Comparison of ENCODE assay signal across 9 cellular contexts in the genomic region with DNA sequence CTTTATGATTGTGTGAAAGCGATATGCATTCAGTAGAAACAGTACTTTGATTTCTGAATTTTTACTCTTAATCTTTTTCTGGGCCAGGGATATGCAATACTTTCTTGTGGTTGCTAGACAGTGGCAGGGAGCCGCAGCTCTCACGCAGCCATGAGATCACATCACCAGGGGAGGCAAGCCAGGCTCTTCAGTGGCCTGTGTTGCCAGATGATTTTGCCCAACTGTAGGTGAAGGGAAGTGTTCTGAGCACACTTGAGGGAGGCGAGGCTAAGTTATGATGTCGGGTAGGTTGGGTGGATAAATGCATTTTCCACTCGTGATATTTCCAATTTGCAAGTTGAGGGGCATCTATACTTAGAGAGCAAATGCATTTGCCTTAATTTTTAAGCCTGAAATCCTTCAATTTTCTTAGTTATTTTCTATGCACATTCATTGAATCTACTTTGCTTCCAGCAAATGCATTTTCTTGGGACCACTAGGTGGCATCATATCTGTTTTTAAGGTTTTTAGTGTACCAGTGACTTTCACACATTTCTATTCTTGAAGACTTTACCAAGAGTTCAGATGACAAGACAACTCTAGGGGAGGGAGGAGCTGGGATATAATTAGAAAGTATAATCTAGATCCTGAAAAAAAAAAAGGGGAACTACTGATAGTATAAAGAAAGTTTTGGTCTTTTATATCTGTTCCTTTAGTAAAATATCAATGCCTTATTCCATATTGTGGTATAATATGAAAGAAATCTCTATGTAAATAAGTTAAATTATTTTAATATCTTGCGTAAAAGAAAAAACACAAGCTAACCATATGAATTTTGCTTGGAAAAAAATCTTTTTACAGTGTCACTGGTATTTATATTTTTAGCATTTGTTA.
DNase-seq lines count a peak whose midpoint lies in the region; ATAC-seq, FAIRE-seq and TF ChIP-seq lines count a peak whose summit lies in the region.
"Had no signal": no experiment of that assay in that cellular context is flagged by ENCODE, and none has a peak within 500 bp of the region (broad histone marks: within the 10 kb centered on the region; RNA-seq: fewer than 3 reads in every experiment).

No MANE protein-coding gene starts in this region.

- dilution Hi-C loops in endothelial cell of umbilical vein (cut with MboI; ENCODE audit: extremely low pct_ligation_motif_present, low sequenced_read_pairs), result no loop called here

- no TSS peak for BruUV-seq in endothelial cell of umbilical vein (replicated peaks; lab: Mats Ljungman, UMichigan)

- POLR2A ChIA-PET in endothelial cell of umbilical vein (lab: Charles Lee), result no interaction called here

- H3K27me3 ChIP-seq in OCI-LY3 (ENCODE audit: low read depth, low read length), result no peaks in the 10 kb centered on the region
- no peaks in the 10 kb centered on the region for H3K27me3 ChIP-seq in endothelial cell of umbilical vein (ENCODE audit: control insufficient read depth in 2 of 2, insufficient read depth in 2 of 2, low read length in 2 of 2)

- no peak overlapping the region for H3K27ac ChIP-seq in OCI-LY3 (ENCODE audit: low read length)
- no peak overlapping the region for H3K27ac ChIP-seq in endothelial cell of umbilical vein (ENCODE audit: insufficient read depth, low read depth, low read length)

- H3K79me2 ChIP-seq in OCI-LY3 (ENCODE audit: low read length) (no peaks in the 10 kb centered on the region), endothelial cell of umbilical vein (ENCODE audit: control insufficient read depth, insufficient read depth, low read length) (no peaks in the 10 kb centered on the region)

- H3K4me1 ChIP-seq in OCI-LY3 (ENCODE audit: low read length) (no peaks in the 10 kb centered on the region), endothelial cell of umbilical vein (ENCODE audit: control insufficient read depth, extremely low read depth, insufficient read depth, low read length) (no peaks in the 10 kb centered on the region)

- no peak overlapping the region for H3K9ac ChIP-seq in OCI-LY3 (ENCODE audit: low read length)
- no peak overlapping the region for H3K9ac ChIP-seq in endothelial cell of umbilical vein (replicated peaks; ENCODE audit: extremely low read depth, insufficient read depth, low read length)

- TF ChIP-seq CTCF in OCI-LY3 (IDR thresholded peaks at IDR 0.05; ENCODE audit: low read depth, low read length), result peak; percentile 99
- peak; percentile 45 to 49 for TF ChIP-seq CTCF in endothelial cell of umbilical vein (IDR thresholded peaks at IDR 0.05; ENCODE audit: extremely low read depth in 1 of 2, insufficient read depth in 1 of 2, low read depth in 1 of 2, low read length in 2 of 2)

- H3K36me3 ChIP-seq in OCI-LY3 (replicated peaks; ENCODE audit: low read depth, low read length) (no peaks in the 10 kb centered on the region), endothelial cell of umbilical vein (ENCODE audit: control insufficient read depth in 2 of 2, extremely low read depth in 1 of 2, insufficient read depth in 2 of 2, low read length in 2 of 2) (no peaks in the 10 kb centered on the region)

- CTCF ChIA-PET in endothelial cell of umbilical vein (lab: Charles Lee), result interaction anchor here (0.6 to 2.4 kb wide), 27 partner anchors 26 to 1612 kb away, joined by 3 to 22 read pairs (median 3); partner anchors contain the start of gene CBLN2

- H3K9me1 ChIP-seq in endothelial cell of umbilical vein (replicated peaks; ENCODE audit: control insufficient read depth, extremely low read depth, insufficient read depth, low read length), result no peaks in the 10 kb centered on the region

- no peak for TF ChIP-seq POLR2A in endothelial cell of umbilical vein (IDR thresholded peaks at IDR 0.05; ENCODE audit: low read depth, low read length)

- H3K4me3 ChIP-seq in OCI-LY3 (ENCODE audit: low read length) (peak overlapping the region; percentile 30), endothelial cell of umbilical vein (replicated peaks in 1 of 3; ENCODE audit: insufficient read depth in 1 of 3, low read depth in 1 of 3, low read length in 3 of 3) (no peak overlapping the region)

- ATAC-seq in HG02642 (IDR thresholded peaks at IDR 0.05; ENCODE audit: poor library complexity, unreplicated experiment), result peak; percentile 53

- H4K20me1 ChIP-seq in OCI-LY3 (ENCODE audit: insufficient read depth, low read length), result no peaks in the 10 kb centered on the region
- H4K20me1 ChIP-seq in endothelial cell of umbilical vein (replicated peaks; ENCODE audit: control insufficient read depth, extremely low read depth, insufficient read depth, low read length), result no peaks in the 10 kb centered on the region

- intact Hi-C loops in endothelial cell of umbilical vein (cut with micrococcal nuclease) (loop anchor here (1.0 to 10.0 kb wide), 6 partner anchors 64 to 1613 kb away; partner anchors contain the start of gene CBLN2), posterior vena cava (cut with DNase I) (no loop called here)

- H3K9me3 ChIP-seq in OCI-LY3 (ENCODE audit: insufficient read depth, low read length), result no peaks in the 10 kb centered on the region
- no peaks in the 10 kb centered on the region for H3K9me3 ChIP-seq in endothelial cell of umbilical vein (replicated peaks; ENCODE audit: control insufficient read depth, insufficient read depth, low read length)

- DNase-seq in COLO829 (ENCODE audit: low spot score) (peak; percentile 13), endothelial cell of umbilical vein (ENCODE audit: low read depth, low spot score) (peak; percentile 63), posterior vena cava (ENCODE audit: low spot score) (peak; percentile 58), hepatic stellate cell (ENCODE audit: low spot score) (no peak)
- DNase-seq in activated CD4-positive, alpha-beta T cell treated with anti-CD3 and anti-CD28 coated beads, Interleukin-2, amount 50 U/mL, for 48 hours, result no peak
- DNase-seq in stimulated activated CD4-positive, alpha-beta T cell treated with anti-CD3 and anti-CD28 coated beads, Interleukin-12 subunit alpha, Interleukin-12 subunit beta, amount 100 ng/mL, for 4 hours, result no peak

- H2AFZ ChIP-seq in OCI-LY3 (ENCODE audit: low read depth, low read length), result peak overlapping the region; percentile 53
- peak overlapping the region; percentile 32 for H2AFZ ChIP-seq in endothelial cell of umbilical vein (ENCODE audit: low read depth, low read length)

- H3K4me2 ChIP-seq in OCI-LY3 (ENCODE audit: low read length) (peak overlapping the region; percentile 43), endothelial cell of umbilical vein (ENCODE audit: insufficient read depth, low read length) (no peak overlapping the region)

- peak; percentile 44 for FAIRE-seq in endothelial cell of umbilical vein (lab: Jason Lieb, UNC)
- FAIRE-seq: colon had no signal

TF ChIP-seq in endothelial cell of umbilical vein, 7 proteins besides CTCF, POLR2A, EP300 and RAD21:
- TF ChIP-seq JUN (IDR thresholded peaks at IDR 0.05; ENCODE audit: borderline replicate concordance, insufficient read depth, insufficient read length, low read depth) (no peak), EZH2 (IDR thresholded peaks at IDR 0.05; ENCODE audit: borderline replicate concordance, low read depth, low read length, severe bottlenecking) (no peak), POLR2AphosphoS5 (IDR thresholded peaks at IDR 0.05; ENCODE audit: insufficient read depth, low read depth, low read length) (no peak), FOS (IDR thresholded peaks at IDR 0.05; ENCODE audit: borderline replicate concordance, insufficient read depth, low read length) (no peak), MYC (IDR thresholded peaks at IDR 0.05; ENCODE audit: low read depth, low read length) (no peak), GATA2 (IDR thresholded peaks at IDR 0.05; ENCODE audit: insufficient read depth, insufficient read length, low read depth, low read length) (no peak), MAX (IDR thresholded peaks at IDR 0.05; ENCODE audit: insufficient read depth, insufficient read length) (no peak)

Comparison
In these comparisons a context has a peak if more than half of its experiments do, and no peak if none do; other contexts are left out.
1. DNase-seq: peak in COLO829 (single experiment), endothelial cell of umbilical vein (single experiment) and posterior vena cava (single experiment); none in activated CD4-positive, alpha-beta T cell treated with anti-CD3 and anti-CD28 coated beads, Interleukin-2, amount 50 U/mL, for 48 hours (0 of 2), hepatic stellate cell (single experiment) and stimulated activated CD4-positive, alpha-beta T cell treated with anti-CD3 and anti-CD28 coated beads, Interleukin-12 subunit alpha, Interleukin-12 subunit beta, amount 100 ng/mL, for 4 hours (single experiment).